Comparison of ENCODE assay signal across 9 cellular contexts in the genomic region with DNA sequence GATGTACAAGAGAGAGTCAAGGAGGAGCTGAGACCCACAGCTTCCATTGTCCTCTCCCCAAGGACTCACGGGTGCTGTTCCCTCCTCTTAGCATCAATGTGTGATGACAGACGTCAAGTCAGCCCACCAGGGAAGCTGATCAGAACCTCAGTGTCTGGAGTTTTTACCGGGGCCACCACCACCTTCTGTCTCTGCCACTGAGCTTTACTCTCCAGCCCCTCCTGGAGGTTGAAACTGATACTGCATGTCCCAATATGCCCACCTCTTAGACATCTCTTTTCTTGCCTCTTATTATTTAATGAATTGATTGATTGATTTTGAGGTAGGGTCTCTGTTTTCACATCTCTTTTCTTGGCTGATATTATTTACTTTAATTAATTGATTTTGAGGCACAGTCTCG. TPM values are rescaled to one million over a fixed set of nuclear protein-coding genes. Genes with fewer than 3 reads are reported as not detected.
DNase-seq lines count a peak whose midpoint lies in the region; ATAC-seq and TF ChIP-seq lines count a peak whose summit lies in the region.
"Had no signal": no experiment of that assay in that cellular context is flagged by ENCODE, and none has a peak within 500 bp of the region (broad histone marks: within the 10 kb centered on the region; RNA-seq: fewer than 3 reads in every experiment).

No MANE protein-coding gene starts in this region.

- peaks cover 4% of the 10 kb centered on the region for H3F3A ChIP-seq in MM.1S (ENCODE audit: insufficient read depth, low read length)

- no peaks in the 10 kb centered on the region for H3K4me1 ChIP-seq in cardiac muscle cell (ENCODE audit: low read depth)
- peaks cover 5% of the 10 kb centered on the region; the same call in 1 of the 2 replicates for H3K4me1 ChIP-seq in MM.1S (ENCODE audit: low read length)
- H3K4me1 ChIP-seq in ascending aorta: no peaks in the 10 kb centered on the region

- H3K27me3 ChIP-seq in cardiac muscle cell (no peaks in the 10 kb centered on the region), MM.1S (replicated peaks; ENCODE audit: insufficient read depth, low read length) (no peaks in the 10 kb centered on the region), ascending aorta (no peaks in the 10 kb centered on the region), kidney epithelial cell (ENCODE audit: control insufficient read depth, insufficient read depth, low read length) (no peaks in the 10 kb centered on the region)

- H3K79me2 ChIP-seq in MM.1S (ENCODE audit: low read length): no peaks in the 10 kb centered on the region

- TF ChIP-seq CTCF in cardiac muscle cell (IDR thresholded peaks at IDR 0.05; ENCODE audit: low read depth, low read length) (peak; percentile 77), MM.1S (IDR thresholded peaks at IDR 0.05; ENCODE audit: low read length) (peak; percentile 63), ascending aorta (IDR thresholded peaks at IDR 0.05) (peak; percentile 54 to 76 (median 71)), kidney epithelial cell (IDR thresholded peaks at IDR 0.05; ENCODE audit: insufficient read depth, low read length, poor library complexity, severe bottlenecking) (peak; percentile 61)

- no peak overlapping the region for H3K4me3 ChIP-seq in cardiac muscle cell
- H3K4me3 ChIP-seq in MM.1S (ENCODE audit: low read length): no peak overlapping the region
- H3K4me3 ChIP-seq in ascending aorta: no peak overlapping the region
- H3K4me3 ChIP-seq in kidney epithelial cell (ENCODE audit: low read depth, low read length): no peak overlapping the region

- H3K27ac ChIP-seq in cardiac muscle cell (no peak overlapping the region), MM.1S (ENCODE audit: low read length) (no peak overlapping the region), ascending aorta (no peak overlapping the region)

- H3K9me2 ChIP-seq in MM.1S (replicated peaks; ENCODE audit: insufficient read depth, low read length): no peaks in the 10 kb centered on the region

- H4K20me1 ChIP-seq in MM.1S (ENCODE audit: insufficient read depth, low read length): no peaks in the 10 kb centered on the region

- intact Hi-C loops in cardiac septum (cut with DNase I): no loop called here
- intact Hi-C loops in ascending aorta (cut with DNase I): no loop called here

- no peaks in the 10 kb centered on the region for H3K36me3 ChIP-seq in cardiac muscle cell
- H3K36me3 ChIP-seq in MM.1S (replicated peaks; ENCODE audit: insufficient read depth, low read length): no peaks in the 10 kb centered on the region
- H3K36me3 ChIP-seq in ascending aorta: no peaks in the 10 kb centered on the region
- no peaks in the 10 kb centered on the region for H3K36me3 ChIP-seq in kidney epithelial cell (ENCODE audit: control insufficient read depth, insufficient read depth, low read length)

- H3K9ac ChIP-seq in MM.1S (ENCODE audit: low read length): no peak overlapping the region

- no peak for ATAC-seq in HG02623 (IDR thresholded peaks at IDR 0.05; ENCODE audit: unreplicated experiment)

- H2AFZ ChIP-seq in MM.1S (ENCODE audit: low read length): no peak overlapping the region

- H3K4me2 ChIP-seq in MM.1S (ENCODE audit: low read depth, low read length): no peak overlapping the region

- H3K9me3 ChIP-seq in cardiac muscle cell (ENCODE audit: low read depth): no peaks in the 10 kb centered on the region
- H3K9me3 ChIP-seq in MM.1S (replicated peaks; ENCODE audit: insufficient read depth, low read length): no peaks in the 10 kb centered on the region
- H3K9me3 ChIP-seq in ascending aorta: no peaks in the 10 kb centered on the region

- peak; percentile 23 to 54 for DNase-seq in cardiac muscle cell (ENCODE audit: low read depth in 1 of 2, low spot score in 1 of 2)
- no peak for DNase-seq in cardiac septum (ENCODE audit: low spot score)
- peak; percentile 47 for DNase-seq in MM.1S
- peak in 4 of 5 experiments; percentile 45 to 85 (median 62) for DNase-seq in T-helper 2 cell
- DNase-seq in ascending aorta (ENCODE audit: low spot score in 2 of 2): no peak
- DNase-seq in kidney epithelial cell (ENCODE audit: low read depth): no peak
- peak; percentile 35 to 55 (median 43) for DNase-seq in stimulated activated CD4-positive, alpha-beta T cell treated with anti-CD3 and anti-CD28 coated beads, TNF-alpha, amount 100 ng/mL, for 4 hours (ENCODE audit: low read depth in 3 of 3)

RNA-seq across cellular contexts. Expression of gene AKAP17A, which starts 10.3 kb away (rescaled TPM):
- total RNA-seq in cardiac muscle cell: 74.3 and 87.4 TPM in 2 replicates
- polyA plus RNA-seq in cardiac muscle cell: 60.9 and 99.7 TPM in 2 replicates
- 19.9 TPM for total RNA-seq in cardiac septum
- 74.0 TPM for total RNA-seq in ascending aorta
- total RNA-seq in kidney epithelial cell: 54.4 and 57.6 TPM in 2 replicates

RNA-seq across cellular contexts. Expression of gene ASMT, which starts 33.7 kb away (rescaled TPM):
- total RNA-seq in cardiac muscle cell: not detected in 2 replicates
- polyA plus RNA-seq in cardiac muscle cell: not detected in 2 replicates
- not detected for total RNA-seq in cardiac septum
- total RNA-seq in ascending aorta: 37.5 TPM
- not detected in 2 replicates for total RNA-seq in kidney epithelial cell
- total RNA-seq: lower leg skin had no signal

RNA-seq across cellular contexts. Expression of gene P2RY8, which starts 44.1 kb away (rescaled TPM):
- total RNA-seq in cardiac muscle cell: not detected in 2 replicates
- polyA plus RNA-seq in cardiac muscle cell: 0.09 TPM in 1 of 2 replicates, not detected in the other
- 1.5 TPM for total RNA-seq in cardiac septum
- 2.2 TPM for total RNA-seq in ascending aorta
- total RNA-seq in kidney epithelial cell: not detected in 2 replicates

Comparison
In these comparisons a context has a peak if more than half of its experiments do, and no peak if none do; other contexts are left out.
1. DNase-seq: peak in cardiac muscle cell (2 of 2), MM.1S (single experiment), T-helper 2 cell (4 of 5) and stimulated activated CD4-positive, alpha-beta T cell treated with anti-CD3 and anti-CD28 coated beads, TNF-alpha, amount 100 ng/mL, for 4 hours (3 of 3); none in cardiac septum (single experiment), ascending aorta (0 of 2) and kidney epithelial cell (single experiment).
2. RNA of gene ASMT, which starts 33.7 kb away (total RNA-seq): 37.5 TPM in ascending aorta (single experiment); not detected in cardiac septum (single experiment), not detected in cardiac muscle cell and not detected in kidney epithelial cell; every median in the first group is over 10 times any median in the second.
3. Peak in every context shown above with its lines, with median percentiles within 50 percentile points of each other: CTCF ChIP-seq.